In genomic region chr19:12345197-12345596, GRCh38 we compare ENCODE assay signal across 8 cellular contexts.
"Had no signal": no experiment of that assay in that cellular context is flagged by ENCODE, and none has a peak within 500 bp of the region (broad histone marks: within the 10 kb centered on the region; RNA-seq: fewer than 3 reads in every experiment).

No MANE protein-coding gene starts in this region.

- ATAC-seq: GM12878 had no signal

- DNase-seq: GDM1, GF-D8 had no signal

- H3K4me3 ChIP-seq: GM12878 had no signal

- FAIRE-seq: G401.6, GM12878, GM12891, GM12892, GM18507, GM19239 had no signal
